In genomic region chr10:25701651-25702050, GRCh38 we compare ENCODE assay signal across 11 cellular contexts.
"Had no signal": no experiment of that assay in that cellular context is flagged by ENCODE, and none has a peak within 500 bp of the region (broad histone marks: within the 10 kb centered on the region; RNA-seq: fewer than 3 reads in every experiment).

No MANE protein-coding gene starts in this region.

- H3K4me1 ChIP-seq: left lung, pancreas had no signal

- H3K36me3 Mint-ChIP-seq: memory B cell; natural killer cell treated with Interleukin-12 subunit alpha and Interleukin-12 subunit beta and Interleukin-15 and Interleukin-18, amount 100 ng/mL, for 72 hours had no signal

- H3K36me3 ChIP-seq: left lung, pancreas had no signal

- H3K9me3 Mint-ChIP-seq: activated naive CD4-positive, alpha-beta T cell treated with anti-CD3 and anti-CD28 coated beads for 36 hours; dendritic cell treated with granulocyte-macrophage colony-stimulating factor and Interleukin-4, amounts not matched to agents 40 ng/mL and 50 ng/mL, for 4 days; memory B cell; natural killer cell treated with Interleukin-12 subunit alpha and Interleukin-12 subunit beta and Interleukin-15 and Interleukin-18, amount 100 ng/mL, for 72 hours; stimulated activated naive CD8-positive, alpha-beta T cell treated with anti-CD3 and anti-CD28 coated beads, Interleukin-15, amount 100 ng/mL, for 72 hours had no signal

- H3K9me3 ChIP-seq: left lung, pancreas had no signal

- H3K27me3 Mint-ChIP-seq: dendritic cell treated with granulocyte-macrophage colony-stimulating factor and Interleukin-4, amounts not matched to agents 40 ng/mL and 50 ng/mL, for 4 days; memory B cell; natural killer cell treated with Interleukin-12 subunit alpha and Interleukin-12 subunit beta and Interleukin-15 and Interleukin-18, amount 100 ng/mL, for 72 hours; stimulated activated naive CD8-positive, alpha-beta T cell treated with anti-CD3 and anti-CD28 coated beads, Interleukin-15, amount 100 ng/mL, for 72 hours had no signal

- H3K4me3 ChIP-seq: left lung, pancreas had no signal

- H3K27me3 ChIP-seq: left lung, pancreas had no signal

- DNase-seq: activated naive CD4-positive, alpha-beta T cell treated with anti-CD3 and anti-CD28 coated beads for 36 hours; central memory CD4-positive, alpha-beta T cell; foreskin fibroblast; stimulated activated CD4-positive, alpha-beta T cell treated with anti-CD3 and anti-CD28 coated beads, Interleukin-4, amount 100 ng/mL, for 4 hours; stimulated activated naive CD8-positive, alpha-beta T cell treated with anti-CD3 and anti-CD28 coated beads, Interleukin-15, amount 100 ng/mL, for 72 hours had no signal

- H3K27ac Mint-ChIP-seq: activated naive CD4-positive, alpha-beta T cell treated with anti-CD3 and anti-CD28 coated beads for 36 hours; dendritic cell treated with granulocyte-macrophage colony-stimulating factor and Interleukin-4, amounts not matched to agents 40 ng/mL and 50 ng/mL, for 4 days; memory B cell; natural killer cell treated with Interleukin-12 subunit alpha and Interleukin-12 subunit beta and Interleukin-15 and Interleukin-18, amount 100 ng/mL, for 72 hours; stimulated activated naive CD8-positive, alpha-beta T cell treated with anti-CD3 and anti-CD28 coated beads, Interleukin-15, amount 100 ng/mL, for 72 hours had no signal

- ATAC-seq: esophagus mucosa; left lung; natural killer cell treated with Interleukin-12 subunit alpha and Interleukin-12 subunit beta and Interleukin-15 and Interleukin-18, amount 100 ng/mL, for 72 hours; stimulated activated naive CD8-positive, alpha-beta T cell treated with anti-CD3 and anti-CD28 coated beads, Interleukin-15, amount 100 ng/mL, for 72 hours had no signal

- H3K4me3 Mint-ChIP-seq: activated naive CD4-positive, alpha-beta T cell treated with anti-CD3 and anti-CD28 coated beads for 36 hours; dendritic cell treated with granulocyte-macrophage colony-stimulating factor and Interleukin-4, amounts not matched to agents 40 ng/mL and 50 ng/mL, for 4 days; memory B cell; natural killer cell treated with Interleukin-12 subunit alpha and Interleukin-12 subunit beta and Interleukin-15 and Interleukin-18, amount 100 ng/mL, for 72 hours; stimulated activated naive CD8-positive, alpha-beta T cell treated with anti-CD3 and anti-CD28 coated beads, Interleukin-15, amount 100 ng/mL, for 72 hours had no signal

- H3K4me1 Mint-ChIP-seq: stimulated activated naive CD8-positive, alpha-beta T cell treated with anti-CD3 and anti-CD28 coated beads, Interleukin-15, amount 100 ng/mL, for 72 hours had no signal
